In the genomic region with DNA sequence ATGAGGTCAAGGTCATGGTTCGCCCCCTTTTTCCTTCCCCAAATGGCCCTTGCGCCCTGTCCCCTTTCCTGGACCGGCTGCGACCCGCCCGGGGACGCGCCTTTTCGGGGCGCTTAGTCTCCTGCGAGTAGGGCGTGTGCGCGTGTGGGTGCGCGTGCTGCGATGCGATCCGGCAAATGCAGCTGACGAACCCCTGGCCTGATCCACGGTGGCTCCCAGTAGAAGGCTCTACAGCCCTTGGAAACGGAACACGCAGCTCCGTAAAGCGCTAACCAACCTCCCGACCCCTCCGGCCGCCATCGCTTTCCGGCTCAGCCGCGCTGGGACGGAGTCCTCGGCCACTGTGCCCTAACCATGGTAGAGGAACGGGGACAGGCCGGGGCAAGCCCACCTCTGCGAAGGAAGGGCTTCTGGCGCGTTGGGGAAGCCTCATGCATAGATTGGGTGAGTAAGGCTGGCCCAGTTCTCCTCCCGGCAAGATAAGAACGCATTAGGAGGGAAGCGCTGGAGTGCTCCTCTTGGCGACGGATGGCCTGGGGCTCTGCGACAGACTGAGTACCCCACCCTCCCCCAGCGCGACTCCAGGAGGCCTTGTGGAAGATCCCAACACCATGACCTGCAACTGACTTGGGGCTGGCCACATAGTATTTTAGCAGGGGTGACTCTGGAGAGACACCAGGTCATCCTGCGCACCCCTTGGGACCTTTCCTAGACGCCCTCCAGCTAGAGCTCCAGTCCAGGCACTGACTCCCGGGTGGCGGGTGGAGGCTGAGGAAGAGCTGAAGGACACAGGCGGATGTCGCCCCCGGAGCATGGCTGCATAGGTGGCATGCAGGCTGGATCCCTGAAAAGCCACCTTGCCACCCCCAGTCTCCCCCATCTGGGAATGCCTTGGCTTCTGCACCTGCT, we compare ENCODE assay signal across 8 cellular contexts. TPM values are rescaled to one million over a fixed set of nuclear protein-coding genes. Genes with fewer than 3 reads are reported as not detected.
DNase-seq lines count a peak whose midpoint lies in the region; ATAC-seq and TF ChIP-seq lines count a peak whose summit lies in the region.

No MANE protein-coding gene starts in this region.

- peak overlapping the region; percentile 54 for H3K27ac Mint-ChIP-seq in HFFc6
- H3K27ac Mint-ChIP-seq in activated T-helper 2 cell treated with anti-CD3 and anti-CD28 coated beads, Interferon-gamma antibody, Interleukin-2, Interleukin-4, amounts not matched to agents 10 μg/mL and 5 μg/mL and 100 μg/mL, durations not matched to agents 14 hours and 24 hours and 36 hours: no peak overlapping the region
- no peak overlapping the region for H3K27ac Mint-ChIP-seq in stimulated activated effector memory CD8-positive, alpha-beta T cell treated with anti-CD3 and anti-CD28 coated beads, Interleukin-12 subunit alpha, Interleukin-12 subunit beta, amount 100 ng/mL, for 72 hours

- no peak for TF ChIP-seq CTCF in HFFc6 (IDR thresholded peaks at IDR 0.05)

- H3K27me3 Mint-ChIP-seq in HFFc6 (ENCODE audit: insufficient read depth): peaks cover 10% of the 10 kb centered on the region
- peaks cover 62% of the 10 kb centered on the region for H3K27me3 Mint-ChIP-seq in activated T-helper 2 cell treated with anti-CD3 and anti-CD28 coated beads, Interferon-gamma antibody, Interleukin-2, Interleukin-4, amounts not matched to agents 10 μg/mL and 5 μg/mL and 100 μg/mL, durations not matched to agents 14 hours and 24 hours and 36 hours (ENCODE audit: low read depth)

- intact Hi-C loops in activated T-helper 2 cell treated with anti-CD3 and anti-CD28 coated beads, Interferon-gamma antibody, Interleukin-2, Interleukin-4, amounts not matched to agents 10 μg/mL and 5 μg/mL and 100 μg/mL, durations not matched to agents 14 hours and 24 hours and 36 hours (cut with micrococcal nuclease): loop anchor here (2.0 kb wide), 1 partner anchor 231 kb away; the partner anchor contains the start of gene ATRN

- peaks cover 18% of the 10 kb centered on the region for H3K4me1 Mint-ChIP-seq in HFFc6 (ENCODE audit: low read depth)
- peaks cover 8% of the 10 kb centered on the region for H3K4me1 Mint-ChIP-seq in activated T-helper 2 cell treated with anti-CD3 and anti-CD28 coated beads, Interferon-gamma antibody, Interleukin-2, Interleukin-4, amounts not matched to agents 10 μg/mL and 5 μg/mL and 100 μg/mL, durations not matched to agents 14 hours and 24 hours and 36 hours (ENCODE audit: low read depth)
- H3K4me1 Mint-ChIP-seq in stimulated activated effector memory CD8-positive, alpha-beta T cell treated with anti-CD3 and anti-CD28 coated beads, Interleukin-12 subunit alpha, Interleukin-12 subunit beta, amount 100 ng/mL, for 72 hours: peaks cover 20% of the 10 kb centered on the region

- H3K9me3 Mint-ChIP-seq in HFFc6: no peaks in the 10 kb centered on the region
- no peaks in the 10 kb centered on the region for H3K9me3 Mint-ChIP-seq in activated T-helper 2 cell treated with anti-CD3 and anti-CD28 coated beads, Interferon-gamma antibody, Interleukin-2, Interleukin-4, amounts not matched to agents 10 μg/mL and 5 μg/mL and 100 μg/mL, durations not matched to agents 14 hours and 24 hours and 36 hours
- H3K9me3 Mint-ChIP-seq in stimulated activated effector memory CD8-positive, alpha-beta T cell treated with anti-CD3 and anti-CD28 coated beads, Interleukin-12 subunit alpha, Interleukin-12 subunit beta, amount 100 ng/mL, for 72 hours: no peaks in the 10 kb centered on the region

- H3K36me3 Mint-ChIP-seq in HFFc6 (ENCODE audit: low read depth): no peaks in the 10 kb centered on the region
- no peaks in the 10 kb centered on the region for H3K36me3 Mint-ChIP-seq in activated T-helper 2 cell treated with anti-CD3 and anti-CD28 coated beads, Interferon-gamma antibody, Interleukin-2, Interleukin-4, amounts not matched to agents 10 μg/mL and 5 μg/mL and 100 μg/mL, durations not matched to agents 14 hours and 24 hours and 36 hours (ENCODE audit: low read depth)
- H3K36me3 Mint-ChIP-seq in stimulated activated effector memory CD8-positive, alpha-beta T cell treated with anti-CD3 and anti-CD28 coated beads, Interleukin-12 subunit alpha, Interleukin-12 subunit beta, amount 100 ng/mL, for 72 hours: no peaks in the 10 kb centered on the region

- no peak for ATAC-seq in stimulated activated effector memory CD8-positive, alpha-beta T cell treated with anti-CD3 and anti-CD28 coated beads, Interleukin-12 subunit alpha, Interleukin-12 subunit beta, amount 100 ng/mL, for 72 hours
- ATAC-seq in HG02885 (IDR thresholded peaks at IDR 0.05; ENCODE audit: poor library complexity, unreplicated experiment): no peak

- H3K4me3 Mint-ChIP-seq in HFFc6: peak overlapping the region; percentile 91
- H3K4me3 Mint-ChIP-seq in activated T-helper 2 cell treated with anti-CD3 and anti-CD28 coated beads, Interferon-gamma antibody, Interleukin-2, Interleukin-4, amounts not matched to agents 10 μg/mL and 5 μg/mL and 100 μg/mL, durations not matched to agents 14 hours and 24 hours and 36 hours (ENCODE audit: low read depth): peak overlapping the region; percentile 85
- H3K4me3 Mint-ChIP-seq in stimulated activated effector memory CD8-positive, alpha-beta T cell treated with anti-CD3 and anti-CD28 coated beads, Interleukin-12 subunit alpha, Interleukin-12 subunit beta, amount 100 ng/mL, for 72 hours: peak overlapping the region; percentile 87

- no peak for DNase-seq in HFFc6
- DNase-seq in activated T-helper 2 cell treated with anti-CD3 and anti-CD28 coated beads, Interferon-gamma antibody, Interleukin-2, Interleukin-4, amounts not matched to agents 10 μg/mL and 5 μg/mL and 100 μg/mL, durations not matched to agents 14 hours and 24 hours and 36 hours (ENCODE audit: low spot score): no peak
- DNase-seq in stimulated activated effector memory CD8-positive, alpha-beta T cell treated with anti-CD3 and anti-CD28 coated beads, Interleukin-12 subunit alpha, Interleukin-12 subunit beta, amount 100 ng/mL, for 72 hours (ENCODE audit: low spot score in 2 of 2): peak in 1 of 2 donors; percentile 60
- no peak for DNase-seq in cortex of kidney (lab: John Stamatoyannopoulos, UW)
- no peak for DNase-seq in GM19240 (ENCODE audit: insufficient read length, low spot score)
- DNase-seq in COR-L47 (lab: John Stamatoyannopoulos, UW): no peak

- peak overlapping the region; percentile 87 for H3K4me3 ChIP-seq in iPS-11a (ENCODE audit: low read depth, low read length)

RNA-seq across cellular contexts. Expression of gene SLC4A11, which starts 1.1 kb away (rescaled TPM):
- total RNA-seq in HFFc6 (2021; fragmentation: NEBNext Ultra II Directional; extraction: Animal tissue kit (Norgen Biotek cat#: 25700)): 1 to 10 TPM; 2.4 to 3.6 (median 3.1) TPM
- total RNA-seq in activated T-helper 2 cell treated with anti-CD3 and anti-CD28 coated beads, Interferon-gamma antibody, Interleukin-2, Interleukin-4, amounts not matched to agents 10 μg/mL and 5 μg/mL and 100 μg/mL, durations not matched to agents 14 hours and 24 hours and 36 hours: 1.6 and 2.5 TPM in 2 replicates

RNA-seq across cellular contexts. Expression of gene ITPA, which starts 30.8 kb away (rescaled TPM):
- total RNA-seq in HFFc6 (2021; fragmentation: NEBNext Ultra II Directional; extraction: Animal tissue kit (Norgen Biotek cat#: 25700)): 10 to 100 TPM; 62.3 to 76.7 (median 70.2) TPM
- total RNA-seq in activated T-helper 2 cell treated with anti-CD3 and anti-CD28 coated beads, Interferon-gamma antibody, Interleukin-2, Interleukin-4, amounts not matched to agents 10 μg/mL and 5 μg/mL and 100 μg/mL, durations not matched to agents 14 hours and 24 hours and 36 hours: 84.5 and 87.8 TPM in 2 replicates

RNA-seq across cellular contexts. Expression of gene DDRGK1, which starts 35.6 kb away (rescaled TPM):
- total RNA-seq in HFFc6 (2021; fragmentation: NEBNext Ultra II Directional; extraction: Animal tissue kit (Norgen Biotek cat#: 25700)): 10 to 100 TPM; 30.3 to 68.3 (median 31.5) TPM
- 61.8 and 69.2 TPM in 2 replicates for total RNA-seq in activated T-helper 2 cell treated with anti-CD3 and anti-CD28 coated beads, Interferon-gamma antibody, Interleukin-2, Interleukin-4, amounts not matched to agents 10 μg/mL and 5 μg/mL and 100 μg/mL, durations not matched to agents 14 hours and 24 hours and 36 hours
